Comparison of ENCODE assay signal across 8 cellular contexts in the genomic region with DNA sequence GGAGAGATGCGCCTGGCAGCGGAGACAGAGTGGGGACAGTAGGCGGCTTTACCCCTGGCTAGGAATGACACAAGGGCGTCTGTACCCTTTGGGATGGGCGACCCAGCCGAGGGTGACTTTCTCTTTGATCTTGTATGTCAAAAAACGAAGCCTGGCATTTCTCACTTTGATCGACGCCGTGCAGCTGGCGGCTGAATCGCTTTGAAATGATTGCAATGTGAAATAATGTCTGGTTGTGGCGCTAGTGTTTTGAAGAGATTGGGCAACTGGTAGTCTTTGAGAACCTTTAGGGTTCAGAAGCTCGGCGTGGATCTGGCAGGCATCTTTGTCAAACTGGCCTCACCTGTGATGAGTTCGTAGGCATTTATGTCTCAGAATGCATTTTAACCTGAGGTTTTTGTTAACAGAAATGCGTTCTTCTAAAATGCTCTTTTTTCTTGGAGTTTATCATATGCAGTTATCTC. TPM values are rescaled to one million over a fixed set of nuclear protein-coding genes. Genes with fewer than 3 reads are reported as not detected.
DNase-seq lines count a peak whose midpoint lies in the region; ATAC-seq, FAIRE-seq and TF ChIP-seq lines count a peak whose summit lies in the region.

No MANE protein-coding gene starts in this region.

- in situ Hi-C loops in T47D (cut with HindIII; ENCODE audit: low pct_unique_long_range_greater_than_20kb, low sequenced_read_pairs): no loop called here

- H3K36me3 ChIP-seq in GM06990 (ENCODE audit: control insufficient read depth, insufficient read depth, low read length): no peaks in the 10 kb centered on the region
- no peaks in the 10 kb centered on the region for H3K36me3 ChIP-seq in kidney epithelial cell (ENCODE audit: control insufficient read depth, insufficient read depth, low read length)

- TF ChIP-seq RAD21 in A549 (conservative IDR thresholded peaks at IDR 0.05 in 1 of 2, IDR thresholded peaks at IDR 0.05 in 1 of 2): no peak; a peak in 1 of 5 replicates

- H3K4me1 ChIP-seq in A549: peaks cover 30% of the 10 kb centered on the region

- peak; percentile 6 to 11 for ATAC-seq in A549
- ATAC-seq in HG03196 (IDR thresholded peaks at IDR 0.05; ENCODE audit: unreplicated experiment): peak; percentile 11

- DNase-seq in A549 (ENCODE audit: low read depth in 1 of 2, low spot score in 1 of 2) (peak; percentile 58 to 72), GM06990 (ENCODE audit: extremely low read depth, insufficient read length) (no peak), RKO (ENCODE audit: low spot score) (peak; percentile 47), T47D (ENCODE audit: low read depth in 1 of 2, low spot score in 1 of 2) (peak; percentile 33 to 50), kidney epithelial cell (ENCODE audit: low read depth) (no peak), SKM-1 treated with dmso at 0.1 percent for 144 hours (lab: John Stamatoyannopoulos, UW; ENCODE audit: unreplicated experiment) (no peak)
- peak; percentile 39 for DNase-seq in stimulated activated CD4-positive, alpha-beta T cell treated with anti-CD3 and anti-CD28 coated beads, Interleukin-4, amount 100 ng/mL, for 24 hours

- TF ChIP-seq CTCF in A549 (IDR thresholded peaks at IDR 0.05): no peak
- TF ChIP-seq CTCF in GM06990 (IDR thresholded peaks at IDR 0.05; ENCODE audit: insufficient read depth, low read length, poor library complexity, severe bottlenecking): no peak
- TF ChIP-seq CTCF in kidney epithelial cell (IDR thresholded peaks at IDR 0.05; ENCODE audit: insufficient read depth, low read length, poor library complexity, severe bottlenecking): no peak

- POLR2A ChIA-PET in A549 (lab: Yijun Ruan, JAX): interaction anchor here (0.6 to 2.6 kb wide), 9 partner anchors 20 to 1024 kb away, joined by 3 to 14 read pairs (median 6); partner anchors contain the start of genes CSRNP2, SLC11A2 and TMBIM6

- FAIRE-seq in A549 (lab: Jason Lieb, UNC): no peak

- H3K4me2 ChIP-seq in A549: peak overlapping the region; percentile 97

- 2% methylated on average over 16 of the region's 17 CpGs for WGBS in A549 (ENCODE audit: missing lambda C conversion rate)

- CTCF ChIA-PET in A549 (lab: Yijun Ruan, JAX): interaction anchor here (0.8 to 6.0 kb wide), 48 partner anchors 9 to 654 kb away, joined by 3 to 109 read pairs (median 4); partner anchors contain the start of genes DIP2B and SLC11A2

- TF ChIP-seq EP300 in A549 (IDR thresholded peaks at IDR 0.05): no peak

- H3K9me3 ChIP-seq in A549: no peaks in the 10 kb centered on the region

- peak overlapping the region; percentile 94 for H3K4me3 ChIP-seq in A549
- H3K4me3 ChIP-seq in GM06990 (replicated peaks; ENCODE audit: low read depth, low read length): peak overlapping the region; percentile 76
- H3K4me3 ChIP-seq in kidney epithelial cell (ENCODE audit: low read depth, low read length): peak overlapping the region; percentile 93

- H3K27me3 ChIP-seq in GM06990 (replicated peaks; ENCODE audit: control insufficient read depth, insufficient read depth, low read length) (no peaks in the 10 kb centered on the region), kidney epithelial cell (ENCODE audit: control insufficient read depth, insufficient read depth, low read length) (no peaks in the 10 kb centered on the region)

- H3K27ac ChIP-seq in A549: peak overlapping the region; percentile 96 to 100

- no peak for TF ChIP-seq POLR2A in A549 (IDR thresholded peaks at IDR 0.05; ENCODE audit: low read length)

TF ChIP-seq in A549, 52 proteins besides CTCF, POLR2A, EP300 and RAD21:
- 0 out of 2 replicates have a peak, but pooled peaks have one; percentile 17 for TF ChIP-seq HDAC2 (IDR thresholded peaks at IDR 0.05)
- no peak for TF ChIP-seq ESRRA (IDR thresholded peaks at IDR 0.05; ENCODE audit: borderline replicate concordance, low read length)
- peak in 1 of 2 experiments; percentile 64; a peak in 2 of 4 replicates for TF ChIP-seq CEBPB (IDR thresholded peaks at IDR 0.05)

RNA-seq across cellular contexts. Expression of gene ATF1, which starts 1.0 kb away (rescaled TPM):
- polyA plus RNA-seq in A549 (2011; rRNA removed): 77.1 and 88.9 TPM in 2 replicates
- 45.5 and 51.2 TPM in 2 replicates for polyA plus RNA-seq in A549 (2012; cell fraction: cytosol; rRNA removed)
- polyA plus RNA-seq in A549 (2012; cell fraction: nucleus; rRNA removed): 9.7 and 15.0 TPM in 2 replicates
- polyA plus RNA-seq in A549 (2017; fragmentation: RNase III; extraction: RNeasy Plus Mini Kit Qiagen cat#74134 plus additional on column Dnase treatment): 30.9 to 35.9 TPM (median 34.2 TPM) in 3 replicates
- 82.5 and 96.9 TPM in 2 replicates for polyA minus RNA-seq in A549 (2011; rRNA and poly(A)+ RNA removed)
- total RNA-seq in kidney epithelial cell: 17.3 and 20.0 TPM in 2 replicates

Comparison
In these comparisons a context has a peak if more than half of its experiments do, and no peak if none do; other contexts are left out.
1. DNase-seq: peak in A549 (2 of 2), RKO (single experiment), T47D (2 of 2) and stimulated activated CD4-positive, alpha-beta T cell treated with anti-CD3 and anti-CD28 coated beads, Interleukin-4, amount 100 ng/mL, for 24 hours (single experiment); none in GM06990 (single experiment), kidney epithelial cell (single experiment) and SKM-1 treated with dmso at 0.1 percent for 144 hours (single experiment).
2. Peak in every context shown above with its lines, with median percentiles within 50 percentile points of each other: H3K4me3 ChIP-seq.